ENCODE assay signal across 21 cellular contexts in the genomic region with DNA sequence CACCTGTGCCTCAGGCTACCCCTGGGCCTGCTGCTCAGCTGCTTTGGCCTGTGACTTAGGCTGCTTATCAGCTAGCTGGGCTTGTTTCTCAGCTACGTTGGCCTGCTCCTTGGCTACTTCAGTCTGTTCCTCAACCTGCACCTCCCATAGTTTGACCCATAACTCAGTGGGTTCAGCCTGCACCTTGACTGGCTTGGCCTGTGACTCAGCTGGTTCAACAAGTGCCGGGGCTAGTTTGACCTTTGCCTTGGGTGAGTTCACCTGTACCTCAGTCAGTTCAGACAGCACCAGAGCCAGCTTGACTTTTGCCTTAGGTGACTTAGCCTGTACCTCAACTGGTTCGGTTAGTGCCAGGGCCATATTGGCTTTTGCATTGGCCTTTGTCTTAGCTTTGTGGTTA.
DNase-seq lines count a peak whose midpoint lies in the region; ATAC-seq, FAIRE-seq and TF ChIP-seq lines count a peak whose summit lies in the region.
"Had no signal": no experiment of that assay in that cellular context is flagged by ENCODE, and none has a peak within 500 bp of the region (broad histone marks: within the 10 kb centered on the region; RNA-seq: fewer than 3 reads in every experiment).

No MANE protein-coding gene starts in this region.

- BruUV-seq in K562 (replicated peaks; lab: Mats Ljungman, UMichigan), result no TSS peak
- BruUV-seq in OCI-LY7 (replicated peaks; lab: Mats Ljungman, UMichigan), result no TSS peak

- H4K20me1 ChIP-seq in K562 (replicated peaks; ENCODE audit: control insufficient read depth, insufficient read depth, low read length) (no peaks in the 10 kb centered on the region), OCI-LY7 (ENCODE audit: insufficient read depth, low read length) (no peaks in the 10 kb centered on the region)
- H4K20me1 ChIP-seq: BLaER1 had no signal

- TF ChIP-seq CTCF in K562 (IDR thresholded peaks at IDR 0.05 in 2 of 3, conservative IDR thresholded peaks at IDR 0.05 in 1 of 3; ENCODE audit: insufficient read depth in 2 of 3, low read depth in 1 of 3, low read length in 3 of 3), result no peak
- TF ChIP-seq CTCF in neutrophil (IDR thresholded peaks at IDR 0.05), result no peak
- no peak for TF ChIP-seq CTCF in OCI-LY7 (conservative IDR thresholded peaks at IDR 0.05; ENCODE audit: low read length)
- TF ChIP-seq CTCF in CD14-positive monocyte (IDR thresholded peaks at IDR 0.05), result no peak

- H3K9me2 ChIP-seq in OCI-LY7 (ENCODE audit: insufficient read depth, low read length), result no peaks in the 10 kb centered on the region

- H3K4me1 ChIP-seq in K562 (replicated peaks in 1 of 2; ENCODE audit: control insufficient read depth in 2 of 2, insufficient read depth in 2 of 2, low read length in 2 of 2) (peaks cover 0 to 3% of the 10 kb centered on the region in 2 experiments; a peak in 2 of 5 replicates), neutrophil (ENCODE audit: control insufficient read depth in 1 of 2, insufficient read depth in 1 of 2, low read depth in 1 of 2, low read length in 1 of 2) (peaks cover 41 to 43% of the 10 kb centered on the region in 2 experiments), OCI-LY7 (ENCODE audit: insufficient read depth, low read length, poor library complexity, severe bottlenecking) (no peaks in the 10 kb centered on the region)
- H3K4me1 ChIP-seq: BLaER1 had no signal

- no peak overlapping the region for H3K27ac ChIP-seq in K562 (ENCODE audit: extremely low read depth, low read depth, low read length)
- H3K27ac ChIP-seq in neutrophil, result peak overlapping the region; percentile 71
- no peak overlapping the region for H3K27ac ChIP-seq in OCI-LY7 (ENCODE audit: low read depth, low read length, poor library complexity, severe bottlenecking)
- H3K27ac ChIP-seq: BLaER1 had no signal

- no peak for TF ChIP-seq EP300 in K562 (IDR thresholded peaks at IDR 0.05; ENCODE audit: low read length)

- H3K36me3 ChIP-seq in K562 (ENCODE audit: control insufficient read depth, insufficient read depth, low read length) (no peaks in the 10 kb centered on the region), neutrophil (no peaks in the 10 kb centered on the region), OCI-LY7 (ENCODE audit: insufficient read depth, low read length) (no peaks in the 10 kb centered on the region)
- H3K36me3 ChIP-seq: BLaER1 had no signal

- peaks cover 9% of the 10 kb centered on the region for H3K4me1 Mint-ChIP-seq in CD14-positive monocyte
- H3K4me1 Mint-ChIP-seq: GM23338 had no signal

- in situ Hi-C loops in K562 (cut with MboI), result no loop called here

- intact Hi-C loops in K562 (cut with micrococcal nuclease) (no loop called here), OCI-LY7 (cut with micrococcal nuclease; ENCODE audit: unreplicated experiment) (no loop called here), CD14-positive monocyte (cut with micrococcal nuclease) (no loop called here)

- no peak for TF ChIP-seq POLR2A in K562 (conservative IDR thresholded peaks at IDR 0.05)

- no peaks in the 10 kb centered on the region for H3K36me3 Mint-ChIP-seq in CD14-positive monocyte
- H3K36me3 Mint-ChIP-seq: CD8-positive, alpha-beta memory T cell; IgD-negative memory B cell had no signal

- H3K9me3 Mint-ChIP-seq in CD14-positive monocyte, result peaks cover 2 to 7% (median 3%) of the 10 kb centered on the region in 7 donors
- H3K9me3 Mint-ChIP-seq: CD4-positive, CD25-positive, alpha-beta regulatory T cell; GM23338 had no signal

- H3K27me3 ChIP-seq in K562 (ENCODE audit: control insufficient read depth in 2 of 2, insufficient read depth in 2 of 2, low read length in 2 of 2), result no peaks in the 10 kb centered on the region
- H3K27me3 ChIP-seq in neutrophil, result no peaks in the 10 kb centered on the region
- H3K27me3 ChIP-seq: BLaER1 had no signal

- CTCF ChIA-PET in K562 (lab: Yijun Ruan, JAX; ENCODE audit: low intra/inter-chr PET ratio) (no interaction called here), OCI-LY7 (lab: Charles Lee; ENCODE audit: unreplicated experiment) (no interaction called here)

- no peak overlapping the region for H3K9ac ChIP-seq in K562 (ENCODE audit: insufficient read depth in 1 of 2, low read depth in 2 of 2, low read length in 2 of 2)
- H3K9ac ChIP-seq: BLaER1 had no signal

- peaks cover 0 to 41% (median 1%) of the 10 kb centered on the region in 3 donors for H3K27me3 Mint-ChIP-seq in CD14-positive monocyte (ENCODE audit: low read depth in 3 of 3)
- H3K27me3 Mint-ChIP-seq: CD4-positive, CD25-positive, alpha-beta regulatory T cell had no signal

- peak; percentile 36; the same call in 2 of the 3 replicates for ATAC-seq in K562
- ATAC-seq in esophagus mucosa, result peak; percentile 81
- ATAC-seq: GM23338, HepG2 had no signal

- no peak overlapping the region for H3K27ac Mint-ChIP-seq in CD14-positive monocyte
- H3K27ac Mint-ChIP-seq: GM23338, IgD-negative memory B cell had no signal

- WGBS in K562 (ENCODE audit: insufficient coverage, low coverage, missing lambda C conversion rate), result 32% methylated on average over 3 of the region's 3 CpGs

- POLR2A ChIA-PET in K562 (lab: Yijun Ruan, JAX), result interaction anchor here (0.6 kb wide), 1 partner anchor 176 kb away, joined by 3 read pairs; no protein-coding TSS in a partner anchor
- POLR2A ChIA-PET in OCI-LY7 (lab: Charles Lee), result no interaction called here

- H3K4me2 ChIP-seq in K562 (ENCODE audit: insufficient read depth, low read length) (no peak overlapping the region), OCI-LY7 (ENCODE audit: low read length) (no peak overlapping the region)
- H3K4me2 ChIP-seq: BLaER1, GM23338 had no signal

- no peak for TF ChIP-seq RAD21 in K562 (CRISPR knock-in tag; conservative IDR thresholded peaks at IDR 0.05 in 1 of 2, IDR thresholded peaks at IDR 0.05 in 1 of 2)

- H3K4me3 ChIP-seq in K562 (no peak overlapping the region), neutrophil (ENCODE audit: low read depth in 1 of 2, low read length in 1 of 2) (no peak overlapping the region), OCI-LY7 (ENCODE audit: low read depth, low read length, poor library complexity, severe bottlenecking) (no peak overlapping the region)
- H3K4me3 ChIP-seq: BLaER1, GM23338 had no signal

- H3K9me3 ChIP-seq in K562 (replicated peaks; ENCODE audit: control insufficient read depth, insufficient read depth, low read depth, low read length), result no peaks in the 10 kb centered on the region
- H3K9me3 ChIP-seq in neutrophil, result no peaks in the 10 kb centered on the region
- H3K9me3 ChIP-seq in OCI-LY7 (ENCODE audit: low read length), result no peaks in the 10 kb centered on the region
- H3K9me3 ChIP-seq: BLaER1 had no signal

- DNase-seq in ELF-1 (ENCODE audit: low read depth, low spot score) (peak; percentile 44), K562 (ENCODE audit: extremely low read depth in 1 of 4, low spot score in 3 of 4) (peak in 3 of 4 experiments; percentile 9 to 16 (median 10)), anterior cingulate cortex (lab: John Stamatoyannopoulos, UW) (no peak), LoVo (ENCODE audit: low spot score) (no peak), OCI-LY7 (ENCODE audit: low spot score) (no peak), CD14-positive monocyte (ENCODE audit: low spot score) (no peak)
- DNase-seq: 8988T; CD4-positive, CD25-positive, alpha-beta regulatory T cell; CD8-positive, alpha-beta memory T cell; COR-L47; HCEC 1CT had no signal

- H3K79me2 ChIP-seq in K562 (ENCODE audit: control insufficient read depth, insufficient read depth, low read length) (no peaks in the 10 kb centered on the region), OCI-LY7 (ENCODE audit: insufficient read depth, low read depth, low read length) (no peaks in the 10 kb centered on the region)

- H3K4me3 Mint-ChIP-seq in CD14-positive monocyte, result no peak overlapping the region
- H3K4me3 Mint-ChIP-seq: CD4-positive, CD25-positive, alpha-beta regulatory T cell; CD8-positive, alpha-beta memory T cell; GM23338; IgD-negative memory B cell had no signal

- no peak for FAIRE-seq in K562 (lab: Jason Lieb, UNC)
- FAIRE-seq: D721Med, GM12892, GM18507, H54, HepG2 had no signal

- no peaks in the 10 kb centered on the region for H3K9me1 ChIP-seq in K562 (ENCODE audit: control insufficient read depth, insufficient read depth, low read length)

- peak overlapping the region; percentile 32; the same call in 1 of the 2 replicates for H2AFZ ChIP-seq in K562 (ENCODE audit: low read depth, low read length)
- H2AFZ ChIP-seq in OCI-LY7 (ENCODE audit: low read length), result no peak overlapping the region
- H2AFZ ChIP-seq: GM23338 had no signal

TF ChIP-seq in K562, 482 proteins besides CTCF, POLR2A, EP300 and RAD21:
- no peak for TF ChIP-seq SREBF1 (IDR thresholded peaks at IDR 0.05; ENCODE audit: borderline replicate concordance, low read depth, low read length)
- no peak for TF ChIP-seq ZNF184 (CRISPR knock-in tag; IDR thresholded peaks at IDR 0.05)
- peak; percentile 35; the same call in 1 of the 2 replicates for TF ChIP-seq CBFA2T3 (IDR thresholded peaks at IDR 0.05)
- TF ChIP-seq CBFA2T2 (conservative IDR thresholded peaks at IDR 0.05), result 0 out of 2 replicates have a peak, but pooled peaks have one; percentile 5

Comparison
In these comparisons a context has a peak if more than half of its experiments do, and no peak if none do; other contexts are left out.
1. DNase-seq: peak in ELF-1 (single experiment) and K562 (3 of 4); none in anterior cingulate cortex (0 of 58), LoVo (single experiment), OCI-LY7 (single experiment) and CD14-positive monocyte (single experiment).